Comparison of ENCODE assay signal across 16 cellular contexts in the genomic region with DNA sequence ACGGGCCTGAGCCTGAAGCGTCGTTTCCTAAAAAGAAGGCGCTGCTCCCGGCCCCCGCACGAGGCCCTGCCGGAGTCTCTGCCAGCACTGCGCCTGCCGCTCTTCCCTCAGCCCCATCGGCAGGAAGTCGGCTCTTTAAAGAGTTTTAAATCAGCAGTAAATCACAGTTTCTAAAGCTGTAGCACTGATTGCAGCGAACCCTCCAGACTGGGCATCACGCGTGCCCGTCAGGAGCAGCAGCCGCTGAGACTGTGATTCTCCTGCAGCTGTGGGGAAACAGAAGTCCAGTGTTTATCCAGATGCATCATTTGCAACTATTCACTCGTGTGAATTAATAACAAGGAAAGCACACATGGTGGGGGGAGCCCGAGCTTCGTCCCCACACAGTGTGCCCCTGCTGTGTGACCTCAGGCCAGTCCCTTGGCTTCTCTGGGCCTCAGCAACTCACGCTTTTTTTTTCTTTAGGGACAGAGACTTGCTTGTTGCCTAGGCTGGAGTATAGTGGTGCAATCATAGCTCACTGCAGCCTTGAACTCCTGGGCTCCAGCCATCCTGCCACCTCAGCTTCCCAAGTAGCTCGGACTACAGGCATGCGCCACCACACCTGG. TPM values are rescaled to one million over a fixed set of nuclear protein-coding genes. Genes with fewer than 3 reads are reported as not detected.
A peak's percentile ranks its signal among the peaks of the same experiment; 100 is the strongest.
DNase-seq lines count a peak whose midpoint lies in the region; ATAC-seq and TF ChIP-seq lines count a peak whose summit lies in the region.
"Had no signal": no experiment of that assay in that cellular context is flagged by ENCODE, and none has a peak within 500 bp of the region (broad histone marks: within the 10 kb centered on the region; RNA-seq: fewer than 3 reads in every experiment).

No MANE protein-coding gene starts in this region.

- H3K4me3 ChIP-seq in stomach: no peak overlapping the region
- H3K4me3 ChIP-seq: BLaER1 had no signal

- no peak for TF ChIP-seq CTCF in stomach (IDR thresholded peaks at IDR 0.05)

- intact Hi-C loops in left ventricle myocardium superior (cut with micrococcal nuclease): no loop called here
- intact Hi-C loops in cardiac septum (cut with DNase I): no loop called here
- intact Hi-C loops in stomach (cut with DNase I; ENCODE audit: low total_unique reads): no loop called here

- no peak for ATAC-seq in left ventricle myocardium superior
- ATAC-seq in HG03159 (IDR thresholded peaks at IDR 0.05; ENCODE audit: unreplicated experiment): no peak
- ATAC-seq in HG02938 (IDR thresholded peaks at IDR 0.05; ENCODE audit: unreplicated experiment): no peak

- no peak for TF ChIP-seq EP300 in stomach (IDR thresholded peaks at IDR 0.05)

- H3K27me3 ChIP-seq in layer of hippocampus (ENCODE audit: control insufficient read depth, insufficient read depth, low read length) (no peaks in the 10 kb centered on the region), stomach (peaks cover 0 to 15% (median 0%) of the 10 kb centered on the region in 3 donors)

- H3K27ac ChIP-seq in layer of hippocampus (ENCODE audit: low read depth, low read length): peak overlapping the region; percentile 70
- H3K27ac ChIP-seq in stomach: no peak overlapping the region
- H3K27ac ChIP-seq: 22Rv1, BLaER1 had no signal

- WGBS in stomach, 5 donors: 57 to 83% (median 75%) methylated on average over 21 to 23 of the region's 23 CpGs

- no peaks in the 10 kb centered on the region for H3K36me3 ChIP-seq in stomach
- H3K36me3 ChIP-seq: BLaER1 had no signal

- peaks cover 7 to 17% (median 15%) of the 10 kb centered on the region in 4 donors for H3K4me1 ChIP-seq in stomach

- TF ChIP-seq POLR2A in stomach (IDR thresholded peaks at IDR 0.05): no peak

- no peaks in the 10 kb centered on the region for H3K9me3 ChIP-seq in stomach
- H3K9me3 ChIP-seq: BLaER1 had no signal

- DNase-seq in left ventricle myocardium superior (peak; percentile 7), cardiac septum (ENCODE audit: low spot score) (no peak), pons (ENCODE audit: low spot score) (peak; percentile 79), stomach (no peak), activated gamma-delta T cell treated with Interleukin-2 at 50 U/mL for 16 hours (no peak)
- DNase-seq: EL, NCI-H1105 treated with DMSO at 0.1 percent for 48 hours, NCI-H187, NCI-H446 treated with DMSO at 0.1 percent for 48 hours, NCI-H748 treated with DMSO at 0.1 percent for 48 hours, SHP77 treated with DMSO at 0.1 percent for 48 hours had no signal

RNA-seq across cellular contexts. Expression of gene DLL1, which starts 28.3 kb away (rescaled TPM):
- 15.3 TPM for total RNA-seq in left ventricle myocardium superior
- 6.4 TPM for total RNA-seq in cardiac septum
- 10 to 100 TPM in 2 of 5 donors, 1 to 10 TPM in 2, not detected in 1; 4.2 to 38.5 (median 9.6) TPM for total RNA-seq in stomach
- 10 to 100 TPM in 1 of 3 donors, 1 to 10 TPM in 2; 3.4 to 14.1 (median 5.5) TPM for polyA plus RNA-seq in stomach

RNA-seq across cellular contexts. Expression of gene FAM120B, which starts 44.0 kb away (rescaled TPM):
- 20.5 TPM for total RNA-seq in left ventricle myocardium superior
- 27.4 TPM for total RNA-seq in cardiac septum
- total RNA-seq in stomach: 10 to 100 TPM; 26.4 to 66.5 (median 29.9) TPM
- 1 to 10 TPM; 6.4 to 9.9 (median 9.4) TPM for polyA plus RNA-seq in stomach

Comparison
In these comparisons a context has a peak if more than half of its experiments do, and no peak if none do; other contexts are left out.
1. DNase-seq: peak in left ventricle myocardium superior (single experiment) and pons (single experiment); none in cardiac septum (single experiment), stomach (single experiment) and activated gamma-delta T cell treated with Interleukin-2 at 50 U/mL for 16 hours (single experiment).